9 cellular contexts compared by ENCODE assay signal in the genomic region with DNA sequence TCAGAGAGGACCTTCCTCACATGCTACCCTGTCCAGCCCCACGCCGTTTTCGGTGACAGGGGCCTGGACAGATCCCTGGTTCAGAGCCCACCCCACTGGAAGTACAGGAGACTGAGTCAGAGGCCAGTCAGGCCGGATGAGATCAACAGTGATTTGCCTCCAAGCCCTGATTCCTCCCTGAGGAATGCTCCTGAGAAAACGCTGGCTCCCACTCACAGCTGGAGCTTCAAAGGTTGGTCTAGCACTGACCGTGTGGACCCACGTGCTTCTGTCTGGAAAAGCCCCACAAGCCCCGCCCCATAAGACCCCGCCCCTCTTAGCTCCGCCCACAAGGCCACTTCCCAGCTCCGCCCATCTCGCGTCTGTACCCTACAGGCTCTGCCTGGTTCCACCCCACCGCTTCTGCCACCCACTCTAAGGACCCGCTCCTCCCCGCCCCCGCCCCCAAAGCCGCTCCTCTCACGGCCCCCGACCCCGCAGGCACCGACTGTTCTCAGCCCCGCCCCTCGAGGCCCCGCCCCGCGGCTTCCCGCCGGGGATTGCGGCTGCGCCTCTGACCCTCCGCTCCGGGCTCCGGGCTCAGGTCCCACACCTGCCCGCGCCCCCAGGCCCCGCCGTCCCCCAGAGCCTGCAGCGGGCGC.
DNase-seq lines count a peak whose midpoint lies in the region; ATAC-seq and TF ChIP-seq lines count a peak whose summit lies in the region.
"Had no signal": no experiment of that assay in that cellular context is flagged by ENCODE, and none has a peak within 500 bp of the region (broad histone marks: within the 10 kb centered on the region; RNA-seq: fewer than 3 reads in every experiment).

No MANE protein-coding gene starts in this region.

- CTCF ChIA-PET in activated naive CD4-positive, alpha-beta T cell treated with anti-CD3 and anti-CD28 coated beads, Interleukin-2, amount 10 ng/mL, durations not matched to agents 7 days and 5 days (lab: Charles Lee), result no interaction called here

- H3K4me3 ChIP-seq in BE2C (ENCODE audit: low read depth, low read length) (no peak overlapping the region), left lung (no peak overlapping the region)

- peaks cover 51% of the 10 kb centered on the region for H3K27me3 Mint-ChIP-seq in activated naive CD4-positive, alpha-beta T cell treated with anti-CD3 and anti-CD28 coated beads, Interleukin-2, amount 10 ng/mL, durations not matched to agents 7 days and 5 days

- TF ChIP-seq CTCF in BE2C (IDR thresholded peaks at IDR 0.05; ENCODE audit: low read depth, low read length) (no peak), left lung (IDR thresholded peaks at IDR 0.05) (no peak)

- no peak overlapping the region for H3K27ac Mint-ChIP-seq in activated naive CD4-positive, alpha-beta T cell treated with anti-CD3 and anti-CD28 coated beads, Interleukin-2, amount 10 ng/mL, durations not matched to agents 7 days and 5 days

- H3K36me3 ChIP-seq in BE2C (no peaks in the 10 kb centered on the region), left lung (no peaks in the 10 kb centered on the region)

- H3K4me3 Mint-ChIP-seq in activated naive CD4-positive, alpha-beta T cell treated with anti-CD3 and anti-CD28 coated beads, Interleukin-2, amount 10 ng/mL, durations not matched to agents 7 days and 5 days, result no peak overlapping the region

- peaks cover 5% of the 10 kb centered on the region for H3K9me3 Mint-ChIP-seq in activated naive CD4-positive, alpha-beta T cell treated with anti-CD3 and anti-CD28 coated beads, Interleukin-2, amount 10 ng/mL, durations not matched to agents 7 days and 5 days

- peaks cover 4% of the 10 kb centered on the region for H3K9me3 ChIP-seq in BE2C
- H3K9me3 ChIP-seq in left lung, result peaks cover 0 to 7% of the 10 kb centered on the region in 2 donors

- H3K4me1 Mint-ChIP-seq in activated naive CD4-positive, alpha-beta T cell treated with anti-CD3 and anti-CD28 coated beads, Interleukin-2, amount 10 ng/mL, durations not matched to agents 7 days and 5 days, result peaks cover 2% of the 10 kb centered on the region

- DNase-seq in BE2C (peak; percentile 82), HK-2 (ENCODE audit: unreplicated experiment) (peak; percentile 51), left lung (peak; percentile 22 to 63), NOMO-1 treated with dmso at 0.1 percent for 144 hours (lab: John Stamatoyannopoulos, UW; ENCODE audit: unreplicated experiment) (no peak)
- DNase-seq in activated naive CD4-positive, alpha-beta T cell treated with anti-CD3 and anti-CD28 coated beads, Interleukin-2, amount 10 ng/mL, durations not matched to agents 7 days and 5 days, result peak; percentile 31
- no peak for DNase-seq in activated CD4-positive, CD25-positive, alpha-beta regulatory T cell treated with anti-CD3 and anti-CD28 coated beads, Interleukin-2, amount 50 U/mL, for 72 hours
- DNase-seq: T1000 had no signal

- no peaks in the 10 kb centered on the region for H3K36me3 Mint-ChIP-seq in activated naive CD4-positive, alpha-beta T cell treated with anti-CD3 and anti-CD28 coated beads, Interleukin-2, amount 10 ng/mL, durations not matched to agents 7 days and 5 days

- H3K4me1 ChIP-seq in BE2C (no peaks in the 10 kb centered on the region; the same call in 1 of the 2 replicates), left lung (no peaks in the 10 kb centered on the region)

- H3K27me3 ChIP-seq in BE2C (peaks cover 20% of the 10 kb centered on the region), left lung (peaks cover 30 to 94% of the 10 kb centered on the region in 2 donors)

- intact Hi-C loops in left lung (cut with DNase I), result no loop called here

- H3K27ac ChIP-seq in left lung, result no peak overlapping the region

- ATAC-seq in left lung (no peak), HG03460 (IDR thresholded peaks at IDR 0.05; ENCODE audit: unreplicated experiment) (no peak), HG02571 (IDR thresholded peaks at IDR 0.05; ENCODE audit: unreplicated experiment) (no peak)

Comparison
In these comparisons a context has a peak if more than half of its experiments do, and no peak if none do; other contexts are left out.
1. DNase-seq: peak in BE2C (single experiment), HK-2 (single experiment), activated naive CD4-positive, alpha-beta T cell treated with anti-CD3 and anti-CD28 coated beads, Interleukin-2, amount 10 ng/mL, durations not matched to agents 7 days and 5 days (single experiment) and left lung (2 of 2); none in activated CD4-positive, CD25-positive, alpha-beta regulatory T cell treated with anti-CD3 and anti-CD28 coated beads, Interleukin-2, amount 50 U/mL, for 72 hours (single experiment) and NOMO-1 treated with dmso at 0.1 percent for 144 hours (single experiment).